In genomic region chr5:139578348-139578724, GRCh38 we compare ENCODE assay signal across 21 cellular contexts. TPM values are rescaled to one million over a fixed set of nuclear protein-coding genes. Genes with fewer than 3 reads are reported as not detected.
DNase-seq lines count a peak whose midpoint lies in the region; ATAC-seq, FAIRE-seq and TF ChIP-seq lines count a peak whose summit lies in the region.
"Had no signal": no experiment of that assay in that cellular context is flagged by ENCODE, and none has a peak within 500 bp of the region (broad histone marks: within the 10 kb centered on the region; RNA-seq: fewer than 3 reads in every experiment).

No MANE protein-coding gene starts in this region.

- ATAC-seq in GM12878 = no peak
- ATAC-seq in GM21619 (IDR thresholded peaks at IDR 0.05; ENCODE audit: unreplicated experiment) = no peak
- ATAC-seq: sciatic nerve had no signal

- no peaks in the 10 kb centered on the region for H3K27me3 Mint-ChIP-seq in T-helper 2 cell treated with Interferon-gamma antibody and Interleukin-4, amounts not matched to agents 5 μg/mL and 100 μg/mL, for 36 hours (ENCODE audit: low read depth)
- H3K27me3 Mint-ChIP-seq in neural crest cell (ENCODE audit: low read depth) = no peaks in the 10 kb centered on the region

- no peak overlapping the region for H3K4me3 ChIP-seq in KMS-11 (IDR thresholded peaks at IDR 0.05; ENCODE audit: insufficient read depth, low read depth, low read length)
- no peak overlapping the region for H3K4me3 ChIP-seq in GM12878
- H3K4me3 ChIP-seq: colonic mucosa, lower lobe of right lung, tibial artery had no signal

- H3K27me3 ChIP-seq in KMS-11 (ENCODE audit: insufficient read depth, low read depth) (no peaks in the 10 kb centered on the region), GM12878 (replicated peaks in 1 of 2; ENCODE audit: control insufficient read depth in 2 of 2, insufficient read depth in 2 of 2, low read length in 1 of 2) (no peaks in the 10 kb centered on the region)
- H3K27me3 ChIP-seq: colonic mucosa, tibial artery had no signal

- no peak overlapping the region for H2AFZ ChIP-seq in KMS-11 (ENCODE audit: low read depth)
- no peak overlapping the region for H2AFZ ChIP-seq in GM12878 (ENCODE audit: control insufficient read depth, low read depth, low read length)

- H3K27ac ChIP-seq in KMS-11 = peak overlapping the region; percentile 62; the same call in 1 of the 2 replicates
- H3K27ac ChIP-seq in GM12878 (ENCODE audit: control insufficient read depth, insufficient read depth) = peak overlapping the region; percentile 5
- H3K27ac ChIP-seq: C4-2B, colonic mucosa, lower lobe of right lung, tibial artery, VCaP had no signal

- TF ChIP-seq CTCF in KMS-11 (conservative IDR thresholded peaks at IDR 0.05; ENCODE audit: low read depth, low read length) (no peak), GM12878 (IDR thresholded peaks at IDR 0.05 in 2 of 3, conservative IDR thresholded peaks at IDR 0.05 in 1 of 3; ENCODE audit: control insufficient read depth in 2 of 3, extremely low read depth in 1 of 3, insufficient read depth in 1 of 3, low read depth in 3 of 3, low read length in 3 of 3) (no peak), neural crest cell (conservative IDR thresholded peaks at IDR 0.05) (no peak)

- H3K36me3 Mint-ChIP-seq in T-helper 2 cell treated with Interferon-gamma antibody and Interleukin-4, amounts not matched to agents 5 μg/mL and 100 μg/mL, for 36 hours (ENCODE audit: low read depth) = peaks cover 25% of the 10 kb centered on the region
- H3K36me3 Mint-ChIP-seq in neural crest cell (ENCODE audit: low read depth) = peaks cover 2% of the 10 kb centered on the region

- POLR2A ChIA-PET in GM12878 (lab: Charles Lee) = interaction anchor here (0.6 to 3.0 kb wide), 9 partner anchors 9 to 76 kb away, joined by 3 to 11 read pairs (median 4); partner anchors contain the start of gene UBE2D2

- peak overlapping the region; percentile 86 for H3K27ac Mint-ChIP-seq in T-helper 2 cell treated with Interferon-gamma antibody and Interleukin-4, amounts not matched to agents 5 μg/mL and 100 μg/mL, for 36 hours
- peak overlapping the region; percentile 17 for H3K27ac Mint-ChIP-seq in neural crest cell (ENCODE audit: unreplicated experiment)

- H3K9me3 ChIP-seq in GM12878 (replicated peaks; ENCODE audit: control insufficient read depth, insufficient read depth, low read length) = no peaks in the 10 kb centered on the region; the same call in 2 of the 3 replicates
- H3K9me3 ChIP-seq: colonic mucosa, lower lobe of right lung, tibial artery had no signal

- no peak for DNase-seq in T-helper 2 cell treated with Interferon-gamma antibody and Interleukin-4, amounts not matched to agents 5 μg/mL and 100 μg/mL, for 36 hours (ENCODE audit: low spot score)
- DNase-seq in T-helper 2 cell = no peak
- DNase-seq in GM12878 (ENCODE audit: low read depth, low spot score) = no peak
- no peak for DNase-seq in neural crest cell (ENCODE audit: low read depth, low spot score)
- DNase-seq in NCI-H446 treated with DMSO at 0.1 percent for 48 hours (lab: John Stamatoyannopoulos, UW) = no peak
- DNase-seq in iPS-NIHi11 (ENCODE audit: low spot score) = no peak
- DNase-seq: activated T-cell treated with anti-CD3 and anti-CD28 coated beads for 4 hours; aorta; colonic mucosa; erythroblast; lower lobe of right lung; NCI-H748 treated with DMSO at 0.1 percent for 48 hours; stimulated activated CD4-positive, alpha-beta T cell treated with anti-CD3 and anti-CD28 coated beads, Interleukin-2, amount 100 ng/mL, for 48 hours; tibial artery had no signal

- no peak for TF ChIP-seq EP300 in GM12878 (IDR thresholded peaks at IDR 0.05; ENCODE audit: borderline replicate concordance in 1 of 2, control insufficient read depth in 1 of 2, low read depth in 2 of 2, low read length in 2 of 2)

- WGBS in GM12878 (ENCODE audit: insufficient coverage, insufficient replicate concordance, low lambda C conversion rate, missing lambda C conversion rate) = 88% methylated on average over 1 of the region's 1 CpG

- no TSS peak for BruUV-seq in GM12878 (replicated peaks; lab: Mats Ljungman, UMichigan)

- TF ChIP-seq RAD21 in GM12878 (IDR thresholded peaks at IDR 0.05; ENCODE audit: insufficient read depth, low read depth, low read length) = no peak

- TF ChIP-seq POLR2A in GM12878 (IDR thresholded peaks at IDR 0.05; ENCODE audit: low read depth, low read length) = no peak

- peak overlapping the region; percentile 48 for H3K4me3 Mint-ChIP-seq in T-helper 2 cell treated with Interferon-gamma antibody and Interleukin-4, amounts not matched to agents 5 μg/mL and 100 μg/mL, for 36 hours
- H3K4me3 Mint-ChIP-seq in neural crest cell = no peak overlapping the region

- 0 out of 2 replicates have a peak, but pooled peaks cover under 1% of the 10 kb centered on the region for H4K20me1 ChIP-seq in KMS-11 (ENCODE audit: insufficient read depth)
- H4K20me1 ChIP-seq in GM12878 (ENCODE audit: control insufficient read depth, insufficient read depth) = peaks cover 11% of the 10 kb centered on the region; the same call in 1 of the 2 replicates

- no peaks in the 10 kb centered on the region for H3K9me3 Mint-ChIP-seq in T-helper 2 cell treated with Interferon-gamma antibody and Interleukin-4, amounts not matched to agents 5 μg/mL and 100 μg/mL, for 36 hours
- no peaks in the 10 kb centered on the region for H3K9me3 Mint-ChIP-seq in neural crest cell

- RAD21 ChIA-PET in GM12878 (lab: Charles Lee; ENCODE audit: unreplicated experiment) = interaction anchor here (1.6 to 4.9 kb wide), 3 partner anchors 13 to 57 kb away, joined by 4 to 23 read pairs (median 4); no protein-coding TSS in a partner anchor

- peaks cover 94% of the 10 kb centered on the region for H3K79me2 ChIP-seq in KMS-11 (ENCODE audit: insufficient read depth, low read depth)
- peaks cover 83% of the 10 kb centered on the region for H3K79me2 ChIP-seq in GM12878 (ENCODE audit: control insufficient read depth, insufficient read depth, low read length)

- H3K4me1 Mint-ChIP-seq in T-helper 2 cell treated with Interferon-gamma antibody and Interleukin-4, amounts not matched to agents 5 μg/mL and 100 μg/mL, for 36 hours (ENCODE audit: low read depth) = peaks cover 41% of the 10 kb centered on the region
- H3K4me1 Mint-ChIP-seq in neural crest cell = peaks cover 13% of the 10 kb centered on the region

- CTCF ChIA-PET in GM12878 (lab: Yijun Ruan, JAX) = interaction anchor here (0.6 to 2.5 kb wide), 11 partner anchors 9 to 1023 kb away, joined by 3 to 9 read pairs (median 5); no protein-coding TSS in a partner anchor

- H3K36me3 ChIP-seq in KMS-11 (ENCODE audit: insufficient read depth) = no peaks in the 10 kb centered on the region; the same call in 1 of the 2 replicates
- H3K36me3 ChIP-seq in GM12878 (ENCODE audit: control insufficient read depth in 2 of 2, insufficient read depth in 2 of 2, low read length in 1 of 2) = peaks cover 0 to 5% of the 10 kb centered on the region in 2 experiments; a peak in 1 of 4 replicates
- H3K36me3 ChIP-seq: colonic mucosa had no signal

- H3K4me2 ChIP-seq in KMS-11 = peak overlapping the region; percentile 58; the same call in 1 of the 2 replicates
- peak overlapping the region; percentile 17; the same call in 1 of the 2 replicates for H3K4me2 ChIP-seq in GM12878 (ENCODE audit: control insufficient read depth, insufficient read depth)

- H3K4me1 ChIP-seq in KMS-11 (ENCODE audit: low read depth, poor library complexity, severe bottlenecking) (peaks cover 69% of the 10 kb centered on the region), GM12878 (ENCODE audit: control insufficient read depth, insufficient read depth, low read length) (peaks cover 51% of the 10 kb centered on the region)
- H3K4me1 ChIP-seq: colonic mucosa had no signal

- in situ Hi-C loops in GM12878 (cut with MboI) = no loop called here

- FAIRE-seq in GM12878 (lab: Jason Lieb, UNC) = no peak
- FAIRE-seq: H54, RCC 7860 had no signal

- H3K9ac ChIP-seq in KMS-11 (no peak overlapping the region), GM12878 (ENCODE audit: control insufficient read depth, insufficient read depth, low read length) (no peak overlapping the region)

- intact Hi-C loops in GM12878 (cut with micrococcal nuclease; ENCODE audit: unreplicated experiment) = loop anchor here (5.0 kb wide), 1 partner anchor 189 kb away; no protein-coding TSS in a partner anchor

- SMC1A ChIA-PET in GM12878 (lab: Charles Lee; ENCODE audit: uncharacterized antibody, unreplicated experiment) = interaction anchor here (0.9 to 7.3 kb wide), 7 partner anchors 10 to 56 kb away, joined by 4 to 69 read pairs (median 7); no protein-coding TSS in a partner anchor

RNA-seq across cellular contexts. Expression of gene UBE2D2, which starts 17.2 kb away (rescaled TPM):
- total RNA-seq in GM12878 (2013; cell fraction: nucleolus; rRNA removed) = 91.1 and 104 TPM in 2 replicates
- total RNA-seq in GM12878 (2014; rRNA removed) (93.1 and 107 TPM in 2 replicates), GM12878 (2014; rRNA removed; fragmentation: Illumina TruSeq; extraction: Trizol) (134 and 136 TPM in 2 replicates), GM12878 (2021) (166 and 174 TPM in 2 replicates), neural crest cell (165 and 166 TPM in 2 replicates)
- polyA plus RNA-seq in GM12878 (2011; ENCODE audit: low read depth) = 146 TPM
- polyA plus RNA-seq in GM12878 (2011; rRNA removed) (139 and 185 TPM in 2 replicates), GM12878 (2014; fragmentation: Illumina TruSeq; extraction: Trizol) (120 and 151 TPM in 2 replicates), GM12878 (2014; fragmentation: Nextera tagmentation; extraction: Ambion mirVana) (100 to 1,000 TPM in 1 of 2 experiments, 10 to 100 TPM in 1; 58.6 to 120 TPM), GM12878 (2014; rRNA removed) (79.2 and 99.2 TPM in 2 replicates), GM12878 (2016; fragmentation: Nextera tagmentation; extraction: Ambion mirVana) (100 to 1,000 TPM; 227 to 245 TPM)
- polyA plus RNA-seq in GM12878 (2011; cell fraction: cytosol; rRNA removed) = 40.9 and 52.0 TPM in 2 replicates
- 40.3 and 44.3 TPM in 2 replicates for polyA plus RNA-seq in GM12878 (2011; cell fraction: nucleus; rRNA removed)
- 193 and 217 TPM in 2 replicates for polyA plus RNA-seq in GM12878 (2012)
- polyA minus RNA-seq in GM12878 (2011; rRNA and poly(A)+ RNA removed) = 52.8 and 83.5 TPM in 2 replicates
- polyA minus RNA-seq in GM12878 (2011; cell fraction: cytosol; rRNA and poly(A)+ RNA removed) = 31.5 and 44.0 TPM in 2 replicates
- 20.8 and 43.4 TPM in 2 replicates for polyA minus RNA-seq in GM12878 (2011; cell fraction: nucleus; rRNA and poly(A)+ RNA removed)
